Comparison of ENCODE assay signal across 8 cellular contexts in the genomic region with DNA sequence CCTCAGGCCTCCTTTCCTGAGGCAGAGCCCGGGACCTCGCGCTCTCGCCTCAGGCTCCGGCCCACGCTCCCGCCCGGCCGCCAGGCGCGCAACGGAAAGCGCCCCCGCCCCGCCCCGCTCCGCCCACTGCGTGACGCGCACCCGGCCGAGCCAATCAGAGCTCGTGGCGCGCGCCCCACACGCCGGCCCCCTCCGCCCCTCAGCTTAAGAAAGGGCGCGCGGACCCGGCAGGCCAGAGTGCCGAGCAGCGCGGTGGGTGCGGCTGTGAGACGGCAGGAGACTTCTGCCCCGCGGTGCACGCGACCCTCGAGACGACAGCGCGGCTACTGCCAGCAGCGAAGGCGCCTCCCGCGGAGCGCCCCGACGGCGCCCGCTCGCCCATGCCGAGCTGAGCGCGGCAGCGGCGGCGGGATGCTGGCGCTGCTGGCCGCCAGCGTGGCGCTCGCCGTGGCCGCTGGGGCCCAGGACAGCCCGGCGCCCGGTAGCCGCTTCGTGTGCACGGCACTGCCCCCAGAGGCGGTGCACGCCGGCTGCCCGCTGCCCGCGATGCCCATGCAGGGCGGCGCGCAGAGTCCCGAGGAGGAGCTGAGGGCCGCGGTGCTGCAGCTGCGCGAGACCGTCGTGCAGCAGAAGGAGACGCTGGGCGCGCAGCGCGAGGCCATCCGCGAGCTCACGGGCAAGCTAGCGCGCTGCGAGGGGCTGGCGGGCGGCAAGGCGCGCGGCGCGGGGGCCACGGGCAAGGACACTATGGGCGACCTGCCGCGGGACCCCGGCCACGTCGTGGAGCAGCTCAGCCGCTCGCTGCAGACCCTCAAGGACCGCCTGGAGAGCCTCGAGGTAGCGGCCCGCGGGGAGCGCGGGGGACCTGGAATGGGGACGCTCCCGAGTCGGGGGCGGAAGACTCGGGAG. TPM values are rescaled to one million over a fixed set of nuclear protein-coding genes. Genes with fewer than 3 reads are reported as not detected.
DNase-seq lines count a peak whose midpoint lies in the region; ATAC-seq and TF ChIP-seq lines count a peak whose summit lies in the region.

A gene with protein sequence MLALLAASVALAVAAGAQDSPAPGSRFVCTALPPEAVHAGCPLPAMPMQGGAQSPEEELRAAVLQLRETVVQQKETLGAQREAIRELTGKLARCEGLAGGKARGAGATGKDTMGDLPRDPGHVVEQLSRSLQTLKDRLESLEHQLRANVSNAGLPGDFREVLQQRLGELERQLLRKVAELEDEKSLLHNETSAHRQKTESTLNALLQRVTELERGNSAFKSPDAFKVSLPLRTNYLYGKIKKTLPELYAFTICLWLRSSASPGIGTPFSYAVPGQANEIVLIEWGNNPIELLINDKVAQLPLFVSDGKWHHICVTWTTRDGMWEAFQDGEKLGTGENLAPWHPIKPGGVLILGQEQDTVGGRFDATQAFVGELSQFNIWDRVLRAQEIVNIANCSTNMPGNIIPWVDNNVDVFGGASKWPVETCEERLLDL (plus strand): TSS at position 235 of the 909 bp plus-strand sequence. CDS start 177 bp downstream, at position 412.

- TF ChIP-seq EP300 in tibial nerve (IDR thresholded peaks at IDR 0.05): peak in 1 of 2 donors; percentile 78

- no peaks in the 10 kb centered on the region for H3K9me3 ChIP-seq in tibial nerve

- no peak for DNase-seq in BJ (ENCODE audit: low read depth)
- peak; percentile 12 for DNase-seq in NCI-H187 treated with DMSO at 0.1 percent for 48 hours (lab: John Stamatoyannopoulos, UW)
- DNase-seq in cerebellar cortex (ENCODE audit: low spot score): peak; percentile 7
- peak; percentile 12 to 67 for DNase-seq in lung microvascular endothelial cell (ENCODE audit: low read depth in 2 of 2)
- no peak for DNase-seq in tibial nerve (ENCODE audit: low spot score in 2 of 2)

- WGBS in tibial nerve, 2 donors: 2% methylated on average over 41 to 56 of the region's 130 CpGs

- CTCF ChIA-PET in BJ (lab: Yijun Ruan, JAX): interaction anchor here (1.1 kb wide), 1 partner anchor 28 kb away, joined by 3 read pairs; no protein-coding TSS in a partner anchor

- H3K36me3 ChIP-seq in BJ (ENCODE audit: control insufficient read depth, insufficient read depth, low read length) (no peaks in the 10 kb centered on the region), tibial nerve (peaks cover 0 to 9% (median 0%) of the 10 kb centered on the region in 3 donors)

- POLR2A ChIA-PET in BJ (lab: Charles Lee): interaction anchor here (1.0 kb wide), 1 partner anchor 1498 kb away, joined by 3 read pairs; no protein-coding TSS in a partner anchor

- peak within 1 kb of the TSS in 1 of 4 donors; percentile 79 for H3K27ac ChIP-seq in tibial nerve

- peaks cover 2% of the 10 kb centered on the region; the same call in 1 of the 2 replicates for H3K27me3 ChIP-seq in BJ (ENCODE audit: control insufficient read depth, insufficient read depth, low read length)
- H3K27me3 ChIP-seq in tibial nerve: peaks cover 0 to 24% of the 10 kb centered on the region in 2 donors

- ATAC-seq in GM21447 (IDR thresholded peaks at IDR 0.05; ENCODE audit: unreplicated experiment) (no peak), GM21528 (IDR thresholded peaks at IDR 0.05; ENCODE audit: low FRiP score, unreplicated experiment) (no peak), GM19397 (IDR thresholded peaks at IDR 0.05; ENCODE audit: unreplicated experiment) (no peak)

- peaks cover 0 to 31% (median 0%) of the 10 kb centered on the region in 4 donors for H3K4me1 ChIP-seq in tibial nerve

- TF ChIP-seq POLR2A in tibial nerve (IDR thresholded peaks at IDR 0.05): peak in 1 of 2 donors; percentile 71

- TF ChIP-seq CTCF in BJ (IDR thresholded peaks at IDR 0.05; ENCODE audit: insufficient read depth, low read depth, low read length) (no peak), tibial nerve (IDR thresholded peaks at IDR 0.05) (peak in 1 of 5 experiments; percentile 17)

- peak within 1 kb of the TSS; percentile 27 for H3K4me3 ChIP-seq in BJ (ENCODE audit: low read depth, low read length)
- peak within 1 kb of the TSS; percentile 27 to 59 (median 30) for H3K4me3 ChIP-seq in tibial nerve

RNA-seq across cellular contexts. Expression of the gene that starts here (rescaled TPM):
- 1.5 and 2.4 TPM in 2 replicates for polyA plus RNA-seq in BJ (2011; rRNA removed)
- polyA minus RNA-seq in BJ (2011; rRNA and poly(A)+ RNA removed): 1.8 and 2.7 TPM in 2 replicates
- total RNA-seq in lung microvascular endothelial cell (0.60 and 4.6 TPM in 2 replicates), tibial nerve (10 to 100 TPM; 24.5 to 46.8 (median 39.2) TPM)

Comparison
In these comparisons a context has a peak if more than half of its experiments do, and no peak if none do; other contexts are left out.
1. DNase-seq: peak in NCI-H187 treated with DMSO at 0.1 percent for 48 hours (single experiment), cerebellar cortex (single experiment) and lung microvascular endothelial cell (2 of 2); none in BJ (single experiment) and tibial nerve (0 of 2).